Comparison of ENCODE assay signal across 1 cellular context in genomic region chr6:6825986-6826901, GRCh38.
TF ChIP-seq lines count a peak whose summit lies in the region.

No MANE protein-coding gene starts in this region.

TF ChIP-seq in WTC11, 78 proteins besides CTCF, POLR2A, EP300 and RAD21 (continued from another document):
- TF ChIP-seq, protein P1, sequence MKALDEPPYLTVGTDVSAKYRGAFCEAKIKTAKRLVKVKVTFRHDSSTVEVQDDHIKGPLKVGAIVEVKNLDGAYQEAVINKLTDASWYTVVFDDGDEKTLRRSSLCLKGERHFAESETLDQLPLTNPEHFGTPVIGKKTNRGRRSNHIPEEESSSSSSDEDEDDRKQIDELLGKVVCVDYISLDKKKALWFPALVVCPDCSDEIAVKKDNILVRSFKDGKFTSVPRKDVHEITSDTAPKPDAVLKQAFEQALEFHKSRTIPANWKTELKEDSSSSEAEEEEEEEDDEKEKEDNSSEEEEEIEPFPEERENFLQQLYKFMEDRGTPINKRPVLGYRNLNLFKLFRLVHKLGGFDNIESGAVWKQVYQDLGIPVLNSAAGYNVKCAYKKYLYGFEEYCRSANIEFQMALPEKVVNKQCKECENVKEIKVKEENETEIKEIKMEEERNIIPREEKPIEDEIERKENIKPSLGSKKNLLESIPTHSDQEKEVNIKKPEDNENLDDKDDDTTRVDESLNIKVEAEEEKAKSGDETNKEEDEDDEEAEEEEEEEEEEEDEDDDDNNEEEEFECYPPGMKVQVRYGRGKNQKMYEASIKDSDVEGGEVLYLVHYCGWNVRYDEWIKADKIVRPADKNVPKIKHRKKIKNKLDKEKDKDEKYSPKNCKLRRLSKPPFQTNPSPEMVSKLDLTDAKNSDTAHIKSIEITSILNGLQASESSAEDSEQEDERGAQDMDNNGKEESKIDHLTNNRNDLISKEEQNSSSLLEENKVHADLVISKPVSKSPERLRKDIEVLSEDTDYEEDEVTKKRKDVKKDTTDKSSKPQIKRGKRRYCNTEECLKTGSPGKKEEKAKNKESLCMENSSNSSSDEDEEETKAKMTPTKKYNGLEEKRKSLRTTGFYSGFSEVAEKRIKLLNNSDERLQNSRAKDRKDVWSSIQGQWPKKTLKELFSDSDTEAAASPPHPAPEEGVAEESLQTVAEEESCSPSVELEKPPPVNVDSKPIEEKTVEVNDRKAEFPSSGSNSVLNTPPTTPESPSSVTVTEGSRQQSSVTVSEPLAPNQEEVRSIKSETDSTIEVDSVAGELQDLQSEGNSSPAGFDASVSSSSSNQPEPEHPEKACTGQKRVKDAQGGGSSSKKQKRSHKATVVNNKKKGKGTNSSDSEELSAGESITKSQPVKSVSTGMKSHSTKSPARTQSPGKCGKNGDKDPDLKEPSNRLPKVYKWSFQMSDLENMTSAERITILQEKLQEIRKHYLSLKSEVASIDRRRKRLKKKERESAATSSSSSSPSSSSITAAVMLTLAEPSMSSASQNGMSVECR (CRISPR knock-in tag; IDR thresholded peaks at IDR 0.05; ENCODE audit: borderline replicate concordance), result no peak
